ENCODE assay signal across 32 cellular contexts in genomic region chr2:31555967-31556706, GRCh38. TPM values are rescaled to one million over a fixed set of nuclear protein-coding genes. Genes with fewer than 3 reads are reported as not detected.
"Had no signal": no experiment of that assay in that cellular context is flagged by ENCODE, and none has a peak within 500 bp of the region (broad histone marks: within the 10 kb centered on the region; RNA-seq: fewer than 3 reads in every experiment).

No MANE protein-coding gene starts in this region.

- H3K4me3 ChIP-seq: neural progenitor cell, ovary, psoas muscle, skin epidermis, smooth muscle cell, spleen, suprapubic skin, testis, tibial artery, transverse colon, upper lobe of right lung, uterus had no signal

- H3K27me3 Mint-ChIP-seq: progenitor cell of endocrine pancreas; stimulated activated memory B cell treated with anti-CD40 and anti-IgM and Interleukin-4, amounts not matched to agents 10 μg/mL and 1 μg/mL and 100 μg/mL, for 72 hours; stimulated activated naive CD8-positive, alpha-beta T cell treated with anti-CD3 and anti-CD28 coated beads, Interleukin-15, amount 100 ng/mL, for 72 hours had no signal

- H3K4me1 Mint-ChIP-seq: natural killer cell; nephron; neural progenitor cell; stimulated activated memory B cell treated with anti-CD40 and anti-IgM and Interleukin-4, amounts not matched to agents 10 μg/mL and 1 μg/mL and 100 μg/mL, for 72 hours; stimulated activated naive CD8-positive, alpha-beta T cell treated with anti-CD3 and anti-CD28 coated beads, Interleukin-15, amount 100 ng/mL, for 72 hours had no signal

- H3K9me3 Mint-ChIP-seq: type B pancreatic cell had no signal

- H3K27ac ChIP-seq: neural progenitor cell, ovary, parathyroid adenoma, psoas muscle, skin epidermis, spleen, suprapubic skin, testis, tibial artery, transverse colon, upper lobe of right lung, uterus had no signal

- H3K27ac Mint-ChIP-seq: natural killer cell; nephron; neural progenitor cell; progenitor cell of endocrine pancreas; stimulated activated memory B cell treated with anti-CD40 and anti-IgM and Interleukin-4, amounts not matched to agents 10 μg/mL and 1 μg/mL and 100 μg/mL, for 72 hours; stimulated activated naive CD8-positive, alpha-beta T cell treated with anti-CD3 and anti-CD28 coated beads, Interleukin-15, amount 100 ng/mL, for 72 hours; type B pancreatic cell had no signal

- H3K27me3 ChIP-seq: neural progenitor cell, ovary, spleen, suprapubic skin, testis, tibial artery, transverse colon, upper lobe of right lung, uterus had no signal

- H3K9me3 ChIP-seq: ovary, testis, upper lobe of right lung, uterus had no signal

- H3K4me2 ChIP-seq: neural progenitor cell, smooth muscle cell had no signal

- H3K36me3 ChIP-seq: neural progenitor cell, ovary, spleen, suprapubic skin, tibial artery, transverse colon, upper lobe of right lung, uterus had no signal

- ATAC-seq: natural killer cell; psoas muscle; right cardiac atrium; sciatic nerve; stimulated activated memory B cell treated with anti-CD40 and anti-IgM and Interleukin-4, amounts not matched to agents 10 μg/mL and 1 μg/mL and 100 μg/mL, for 72 hours; stimulated activated naive CD8-positive, alpha-beta T cell treated with anti-CD3 and anti-CD28 coated beads, Interleukin-15, amount 100 ng/mL, for 72 hours; stimulated activated naive CD8-positive, alpha-beta T cell treated with anti-CD3 and anti-CD28 coated beads, Interleukin-15, Interleukin-2, amounts not matched to agents 100 U/mL and 50 U/mL, for 24 hours; upper lobe of right lung had no signal

- DNase-seq: natural killer cell; occipital lobe; ovary; posterior cingulate gyrus; psoas muscle; right cardiac atrium; spleen; stimulated activated CD4-positive, alpha-beta T cell treated with anti-CD3 and anti-CD28 coated beads, Interleukin-12 subunit alpha, Interleukin-12 subunit beta, amount 100 ng/mL, for 4 hours; stimulated activated CD4-positive, alpha-beta T cell treated with anti-CD3 and anti-CD28 coated beads, Interleukin-1b, Interleukin-23, amount 100 ng/mL, for 48 hours; stimulated activated CD4-positive, alpha-beta T cell treated with anti-CD3 and anti-CD28 coated beads, Interleukin-4, amount 100 ng/mL, for 1 hour; stimulated activated CD4-positive, alpha-beta T cell treated with anti-CD3 and anti-CD28 coated beads, Interleukin-4, amount 100 ng/mL, for 4 hours; stimulated activated CD8-positive, alpha-beta memory T cell treated with anti-CD3 and anti-CD28 coated beads, Interleukin-4, amount 100 ng/mL, for 48 hours; stimulated activated naive CD4-positive, alpha-beta T cell; stimulated activated naive CD8-positive, alpha-beta T cell treated with anti-CD3 and anti-CD28 coated beads, Interleukin-15, amount 100 ng/mL, for 72 hours; stimulated activated naive CD8-positive, alpha-beta T cell treated with anti-CD3 and anti-CD28 coated beads, Interleukin-15, Interleukin-2, amounts not matched to agents 100 U/mL and 50 U/mL, for 24 hours; substantia nigra; testis; tibial artery; transverse colon; upper lobe of right lung; uterus had no signal

- H3K36me3 Mint-ChIP-seq: natural killer cell; neural progenitor cell; stimulated activated memory B cell treated with anti-CD40 and anti-IgM and Interleukin-4, amounts not matched to agents 10 μg/mL and 1 μg/mL and 100 μg/mL, for 72 hours; type B pancreatic cell had no signal

- H3K4me1 ChIP-seq: neural progenitor cell, parathyroid adenoma, psoas muscle, spleen, suprapubic skin, testis, tibial artery, transverse colon, upper lobe of right lung, uterus had no signal

- H2AFZ ChIP-seq: neural progenitor cell, parathyroid adenoma had no signal

- H3K9ac ChIP-seq: neural progenitor cell, parathyroid adenoma had no signal

- H3K4me3 Mint-ChIP-seq: natural killer cell; nephron; neural progenitor cell; stimulated activated memory B cell treated with anti-CD40 and anti-IgM and Interleukin-4, amounts not matched to agents 10 μg/mL and 1 μg/mL and 100 μg/mL, for 72 hours; stimulated activated naive CD8-positive, alpha-beta T cell treated with anti-CD3 and anti-CD28 coated beads, Interleukin-15, amount 100 ng/mL, for 72 hours; type B pancreatic cell had no signal

- H3K79me2 ChIP-seq: parathyroid adenoma had no signal

RNA-seq across cellular contexts. Expression of gene SRD5A2, which starts 24.6 kb away (rescaled TPM):
- total RNA-seq: natural killer cell, occipital lobe, osteoblast, right cardiac atrium, sciatic nerve, spleen, suprapubic skin, transverse colon, upper lobe of right lung had no signal
- polyA plus RNA-seq: right cardiac atrium, smooth muscle cell had no signal
